1 cellular context compared by ENCODE assay signal in genomic region chr6:35419961-35420360, GRCh38.
TF ChIP-seq lines count a peak whose summit lies in the region.

No MANE protein-coding gene starts in this region.

TF ChIP-seq in GM23338, 12 proteins besides CTCF, POLR2A, EP300 and RAD21:
- TF ChIP-seq ZNF462 (CRISPR knock-in tag; IDR thresholded peaks at IDR 0.05) (no peak), EZH2phosphoT487 (IDR thresholded peaks at IDR 0.05; ENCODE audit: unreplicated experiment) (no peak), REST (IDR thresholded peaks at IDR 0.05; ENCODE audit: unreplicated experiment) (no peak), STAT1 (IDR thresholded peaks at IDR 0.05; ENCODE audit: unreplicated experiment) (no peak), ZNF114 (CRISPR knock-in tag; IDR thresholded peaks at IDR 0.05) (no peak), CREB1 (CRISPR knock-in tag; IDR thresholded peaks at IDR 0.05; ENCODE audit: low read depth) (no peak), NANOG (IDR thresholded peaks at IDR 0.05; ENCODE audit: borderline replicate concordance) (no peak), EZH2 (IDR thresholded peaks at IDR 0.05; ENCODE audit: low read depth, unreplicated experiment) (no peak), ZNF331 (CRISPR knock-in tag; IDR thresholded peaks at IDR 0.05; ENCODE audit: low read depth) (no peak), ETS1 (IDR thresholded peaks at IDR 0.05) (no peak), JUNB (IDR thresholded peaks at IDR 0.05; ENCODE audit: unreplicated experiment) (no peak), POLR2AphosphoS5 (IDR thresholded peaks at IDR 0.05; ENCODE audit: low read depth) (no peak)
TF ChIP-seq in GM23338: peak in this region for 0.
